ENCODE assay signal across 24 cellular contexts in the genomic region with DNA sequence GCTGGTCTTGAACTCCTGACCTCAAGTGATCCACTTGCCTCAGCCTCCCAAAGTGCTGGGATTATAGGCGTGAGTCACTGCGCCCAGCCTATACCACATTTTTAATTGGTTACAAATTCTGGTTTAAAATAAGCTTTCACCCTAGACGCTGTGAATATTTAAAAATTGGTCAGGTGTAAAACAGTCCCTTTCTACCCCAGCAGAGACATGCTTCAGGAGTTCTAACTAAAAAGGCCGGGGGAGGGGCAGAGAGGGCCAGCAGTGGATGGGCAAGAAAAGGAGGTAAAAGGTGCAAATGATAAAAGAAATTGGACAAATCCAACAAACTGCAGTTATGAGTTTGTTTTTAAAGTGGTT.
DNase-seq lines count a peak whose midpoint lies in the region; ATAC-seq and TF ChIP-seq lines count a peak whose summit lies in the region.
"Had no signal": no experiment of that assay in that cellular context is flagged by ENCODE, and none has a peak within 500 bp of the region (broad histone marks: within the 10 kb centered on the region; RNA-seq: fewer than 3 reads in every experiment).

No MANE protein-coding gene starts in this region.

- no peaks in the 10 kb centered on the region for H3K79me2 ChIP-seq in hepatocyte

- no peaks in the 10 kb centered on the region for H3K4me1 ChIP-seq in hepatocyte (ENCODE audit: insufficient read depth)
- H3K4me1 ChIP-seq: foreskin keratinocyte had no signal

- H3K4me1 Mint-ChIP-seq in activated naive CD4-positive, alpha-beta T cell treated with anti-CD3 and anti-CD28 coated beads, Interleukin-2, amount 10 ng/mL, durations not matched to agents 7 days and 5 days: peaks cover 24% of the 10 kb centered on the region
- H3K4me1 Mint-ChIP-seq: nephron progenitor cell had no signal

- no peaks in the 10 kb centered on the region for H3K36me3 ChIP-seq in hepatocyte (replicated peaks; ENCODE audit: insufficient read depth, low read depth)

- no peak for TF ChIP-seq CTCF in hepatocyte (IDR thresholded peaks at IDR 0.05; ENCODE audit: poor library complexity)

- H3K4me3 Mint-ChIP-seq in activated naive CD4-positive, alpha-beta T cell treated with anti-CD3 and anti-CD28 coated beads, Interleukin-2, amount 10 ng/mL, durations not matched to agents 7 days and 5 days: no peak overlapping the region
- H3K4me3 Mint-ChIP-seq: activated naive CD8-positive, alpha-beta T cell; nephron progenitor cell; stimulated activated naive CD8-positive, alpha-beta T cell treated with anti-CD3 and anti-CD28 coated beads, Interleukin-15, Interleukin-2, amounts not matched to agents 100 ng/mL and 50 ng/mL, for 24 hours; T-cell had no signal

- no peaks in the 10 kb centered on the region for H3K9me3 ChIP-seq in hepatocyte (ENCODE audit: low read depth)

- H3K9me2 ChIP-seq in hepatocyte (replicated peaks; ENCODE audit: insufficient read depth): no peaks in the 10 kb centered on the region

- peaks cover 27 to 43% of the 10 kb centered on the region in 2 donors for H3K36me3 Mint-ChIP-seq in activated naive CD4-positive, alpha-beta T cell treated with anti-CD3 and anti-CD28 coated beads, Interleukin-2, amount 50 U/mL, for 72 hours
- peaks cover 69% of the 10 kb centered on the region for H3K36me3 Mint-ChIP-seq in activated naive CD4-positive, alpha-beta T cell treated with anti-CD3 and anti-CD28 coated beads, Interleukin-2, amount 10 ng/mL, durations not matched to agents 7 days and 5 days

- H4K20me1 ChIP-seq in hepatocyte (ENCODE audit: insufficient read depth, poor library complexity, severe bottlenecking): no peaks in the 10 kb centered on the region

- H3K4me3 ChIP-seq in hepatocyte: no peak overlapping the region

- H3K4me2 ChIP-seq in hepatocyte: no peak overlapping the region

- no peaks in the 10 kb centered on the region for H3K9me3 Mint-ChIP-seq in activated naive CD4-positive, alpha-beta T cell treated with anti-CD3 and anti-CD28 coated beads, Interleukin-2, amount 50 U/mL, for 72 hours
- H3K9me3 Mint-ChIP-seq in activated naive CD4-positive, alpha-beta T cell treated with anti-CD3 and anti-CD28 coated beads, Interleukin-2, amount 10 ng/mL, durations not matched to agents 7 days and 5 days: no peaks in the 10 kb centered on the region
- H3K9me3 Mint-ChIP-seq: stimulated activated naive CD8-positive, alpha-beta T cell treated with anti-CD3 and anti-CD28 coated beads, Interleukin-15, Interleukin-2, amounts not matched to agents 100 ng/mL and 50 ng/mL, for 24 hours; T-cell had no signal

- H3K27ac Mint-ChIP-seq in activated naive CD4-positive, alpha-beta T cell treated with anti-CD3 and anti-CD28 coated beads, Interleukin-2, amount 50 U/mL, for 72 hours: peak overlapping the region; percentile 51 to 60
- H3K27ac Mint-ChIP-seq in activated naive CD4-positive, alpha-beta T cell treated with anti-CD3 and anti-CD28 coated beads, Interleukin-2, amount 10 ng/mL, durations not matched to agents 7 days and 5 days: no peak overlapping the region
- H3K27ac Mint-ChIP-seq: activated naive CD8-positive, alpha-beta T cell; nephron progenitor cell; stimulated activated naive CD8-positive, alpha-beta T cell treated with anti-CD3 and anti-CD28 coated beads, Interleukin-15, Interleukin-2, amounts not matched to agents 100 ng/mL and 50 ng/mL, for 24 hours had no signal

- no peaks in the 10 kb centered on the region for H3K27me3 Mint-ChIP-seq in activated naive CD4-positive, alpha-beta T cell treated with anti-CD3 and anti-CD28 coated beads, Interleukin-2, amount 10 ng/mL, durations not matched to agents 7 days and 5 days
- H3K27me3 Mint-ChIP-seq: activated naive CD8-positive, alpha-beta T cell; stimulated activated naive CD8-positive, alpha-beta T cell treated with anti-CD3 and anti-CD28 coated beads, Interleukin-15, Interleukin-2, amounts not matched to agents 100 ng/mL and 50 ng/mL, for 24 hours; T-cell had no signal

- no peak overlapping the region for H3K27ac ChIP-seq in hepatocyte
- H3K27ac ChIP-seq: 22Rv1, epithelial cell of prostate, foreskin keratinocyte had no signal

- CTCF ChIA-PET in activated naive CD4-positive, alpha-beta T cell treated with anti-CD3 and anti-CD28 coated beads, Interleukin-2, amount 10 ng/mL, durations not matched to agents 7 days and 5 days (lab: Charles Lee): no interaction called here

- DNase-seq in activated naive CD4-positive, alpha-beta T cell treated with anti-CD3 and anti-CD28 coated beads, Interleukin-2, amount 50 U/mL, for 72 hours (ENCODE audit: low spot score in 2 of 2): no peak
- no peak for DNase-seq in activated naive CD4-positive, alpha-beta T cell treated with anti-CD3 and anti-CD28 coated beads, Interleukin-2, amount 10 ng/mL, durations not matched to agents 7 days and 5 days
- peak; percentile 81 for DNase-seq in glomerular visceral epithelial cell (ENCODE audit: extremely low spot score)
- DNase-seq in hepatocyte (ENCODE audit: low spot score): no peak
- no peak for DNase-seq in left lobe of liver (ENCODE audit: low spot score)
- DNase-seq in NCI-H2227 (lab: John Stamatoyannopoulos, UW; ENCODE audit: unreplicated experiment): no peak
- DNase-seq: activated CD4-positive, alpha-beta T cell treated with anti-CD3 and anti-CD28 coated beads for 4 hours; foreskin keratinocyte; KG1; NCI-H187; NCI-H2227 treated with DMSO at 0.1 percent for 48 hours; NCI-H82; nephron progenitor cell; posterior cingulate gyrus; SHP77 treated with DMSO at 0.1 percent for 48 hours; T-cell; trophoblast cell had no signal

- 100% methylated on average over 4 of the region's 4 CpGs for WGBS in hepatocyte (ENCODE audit: low lambda C conversion rate, missing lambda C conversion rate)

- H2AFZ ChIP-seq in hepatocyte: no peak overlapping the region

- H3K27me3 ChIP-seq in hepatocyte: no peaks in the 10 kb centered on the region
- H3K27me3 ChIP-seq: foreskin keratinocyte had no signal

- ATAC-seq in activated naive CD4-positive, alpha-beta T cell treated with anti-CD3 and anti-CD28 coated beads, Interleukin-2, amount 50 U/mL, for 72 hours: no peak
- ATAC-seq in HG03175 (IDR thresholded peaks at IDR 0.05; ENCODE audit: unreplicated experiment): peak; percentile 62
- ATAC-seq in left lobe of liver: no peak
- no peak for ATAC-seq in GM18519 (IDR thresholded peaks at IDR 0.05; ENCODE audit: low FRiP score, unreplicated experiment)
- ATAC-seq: foreskin keratinocyte, HCT116, T-cell had no signal
